Comparison of ENCODE assay signal across 11 cellular contexts in genomic region chr12:53575502-53576264, GRCh38. TPM values are rescaled to one million over a fixed set of nuclear protein-coding genes. Genes with fewer than 3 reads are reported as not detected.
A peak's percentile ranks its signal among the peaks of the same experiment; 100 is the strongest.
DNase-seq lines count a peak whose midpoint lies in the region; ATAC-seq and TF ChIP-seq lines count a peak whose summit lies in the region.
"Had no signal": no experiment of that assay in that cellular context is flagged by ENCODE, and none has a peak within 500 bp of the region (broad histone marks: within the 10 kb centered on the region; RNA-seq: fewer than 3 reads in every experiment).

No MANE protein-coding gene starts in this region.

- DNase-seq in activated T-cell treated with anti-CD3 and anti-CD28 coated beads, Interleukin-2, amount 50 U/mL, for 72 hours, result peak; percentile 12 to 16
- no peak for DNase-seq in activated T-cell treated with anti-CD3 and anti-CD28 coated beads, Interleukin-2, amount 50 U/mL, for 4 hours
- DNase-seq in SK-N-MC (ENCODE audit: low read depth, low spot score) (peak; percentile 76), fibroblast of pulmonary artery (ENCODE audit: low read depth) (peak; percentile 83), nephron progenitor cell (no peak)
- DNase-seq in stimulated activated effector memory CD8-positive, alpha-beta T cell treated with anti-CD3 and anti-CD28 coated beads, Interleukin-12 subunit alpha, Interleukin-12 subunit beta, amount 100 ng/mL, for 72 hours (ENCODE audit: low spot score in 2 of 2), result no peak
- DNase-seq in activated T-helper 1 cell treated with anti-CD3 and anti-CD28 coated beads, Interleukin-12 subunit alpha, Interleukin-12 subunit beta, Interleukin-2, Interleukin-4 antibody, amounts not matched to agents 30 ng/mL and 10 ng/mL and 1 ng/mL, durations not matched to agents 14 hours and 24 hours and 36 hours (ENCODE audit: low spot score), result no peak
- DNase-seq: NCI-H1417, testis had no signal

- no peaks in the 10 kb centered on the region for H3K27me3 Mint-ChIP-seq in activated T-cell treated with anti-CD3 and anti-CD28 coated beads, Interleukin-2, amount 50 U/mL, for 72 hours (ENCODE audit: low read depth)
- no peaks in the 10 kb centered on the region for H3K27me3 Mint-ChIP-seq in activated T-cell treated with anti-CD3 and anti-CD28 coated beads, Interleukin-2, amount 50 U/mL, for 4 hours (ENCODE audit: low read depth)
- no peaks in the 10 kb centered on the region for H3K27me3 Mint-ChIP-seq in activated T-helper 1 cell treated with anti-CD3 and anti-CD28 coated beads, Interleukin-12 subunit alpha, Interleukin-12 subunit beta, Interleukin-2, Interleukin-4 antibody, amounts not matched to agents 30 ng/mL and 10 ng/mL and 1 ng/mL, durations not matched to agents 14 hours and 24 hours and 36 hours (ENCODE audit: insufficient read depth)
- peaks cover 2% of the 10 kb centered on the region for H3K27me3 Mint-ChIP-seq in nephron progenitor cell (ENCODE audit: low read depth, poor library complexity)

- no peaks in the 10 kb centered on the region for H3K9me3 Mint-ChIP-seq in activated T-cell treated with anti-CD3 and anti-CD28 coated beads, Interleukin-2, amount 50 U/mL, for 72 hours
- no peaks in the 10 kb centered on the region for H3K9me3 Mint-ChIP-seq in activated T-cell treated with anti-CD3 and anti-CD28 coated beads, Interleukin-2, amount 50 U/mL, for 4 hours
- no peaks in the 10 kb centered on the region for H3K9me3 Mint-ChIP-seq in stimulated activated effector memory CD8-positive, alpha-beta T cell treated with anti-CD3 and anti-CD28 coated beads, Interleukin-12 subunit alpha, Interleukin-12 subunit beta, amount 100 ng/mL, for 72 hours
- H3K9me3 Mint-ChIP-seq in activated T-helper 1 cell treated with anti-CD3 and anti-CD28 coated beads, Interleukin-12 subunit alpha, Interleukin-12 subunit beta, Interleukin-2, Interleukin-4 antibody, amounts not matched to agents 30 ng/mL and 10 ng/mL and 1 ng/mL, durations not matched to agents 14 hours and 24 hours and 36 hours, result no peaks in the 10 kb centered on the region
- peaks cover 10% of the 10 kb centered on the region for H3K9me3 Mint-ChIP-seq in nephron progenitor cell

- TF ChIP-seq CTCF in fibroblast of pulmonary artery (IDR thresholded peaks at IDR 0.05; ENCODE audit: low read length, missing control alignments) (no peak), nephron progenitor cell (IDR thresholded peaks at IDR 0.05) (no peak)

- intact Hi-C loops in activated T-helper 1 cell treated with anti-CD3 and anti-CD28 coated beads, Interleukin-12 subunit alpha, Interleukin-12 subunit beta, Interleukin-2, Interleukin-4 antibody, amounts not matched to agents 30 ng/mL and 10 ng/mL and 1 ng/mL, durations not matched to agents 14 hours and 24 hours and 36 hours (cut with micrococcal nuclease), result no loop called here

- peaks cover 5% of the 10 kb centered on the region for H3K36me3 ChIP-seq in SK-N-MC (ENCODE audit: insufficient read depth, low read length)
- H3K36me3 ChIP-seq: cardiac muscle cell had no signal

- H3K9ac ChIP-seq in SK-N-MC (ENCODE audit: insufficient read length), result no peak overlapping the region

- H3K4me3 ChIP-seq in SK-N-MC, result peak overlapping the region; percentile 11
- H3K4me3 ChIP-seq in fibroblast of pulmonary artery (replicated peaks; ENCODE audit: low read depth, low read length), result no peak overlapping the region
- H3K4me3 ChIP-seq: cardiac muscle cell, testis had no signal

- peaks cover 71% of the 10 kb centered on the region for H3K4me1 Mint-ChIP-seq in activated T-cell treated with anti-CD3 and anti-CD28 coated beads, Interleukin-2, amount 50 U/mL, for 72 hours (ENCODE audit: low read depth)
- H3K4me1 Mint-ChIP-seq in activated T-cell treated with anti-CD3 and anti-CD28 coated beads, Interleukin-2, amount 50 U/mL, for 4 hours (ENCODE audit: low read depth), result peaks cover 22% of the 10 kb centered on the region
- H3K4me1 Mint-ChIP-seq in stimulated activated effector memory CD8-positive, alpha-beta T cell treated with anti-CD3 and anti-CD28 coated beads, Interleukin-12 subunit alpha, Interleukin-12 subunit beta, amount 100 ng/mL, for 72 hours, result peaks cover 57% of the 10 kb centered on the region
- peaks cover 37% of the 10 kb centered on the region for H3K4me1 Mint-ChIP-seq in activated T-helper 1 cell treated with anti-CD3 and anti-CD28 coated beads, Interleukin-12 subunit alpha, Interleukin-12 subunit beta, Interleukin-2, Interleukin-4 antibody, amounts not matched to agents 30 ng/mL and 10 ng/mL and 1 ng/mL, durations not matched to agents 14 hours and 24 hours and 36 hours (ENCODE audit: low read depth)
- peaks cover 38% of the 10 kb centered on the region for H3K4me1 Mint-ChIP-seq in nephron progenitor cell

- peak overlapping the region in 1 of 2 donors; percentile 24 for H3K4me3 Mint-ChIP-seq in activated T-cell treated with anti-CD3 and anti-CD28 coated beads, Interleukin-2, amount 50 U/mL, for 72 hours
- H3K4me3 Mint-ChIP-seq in activated T-cell treated with anti-CD3 and anti-CD28 coated beads, Interleukin-2, amount 50 U/mL, for 4 hours, result no peak overlapping the region
- H3K4me3 Mint-ChIP-seq in stimulated activated effector memory CD8-positive, alpha-beta T cell treated with anti-CD3 and anti-CD28 coated beads, Interleukin-12 subunit alpha, Interleukin-12 subunit beta, amount 100 ng/mL, for 72 hours, result no peak overlapping the region
- H3K4me3 Mint-ChIP-seq in activated T-helper 1 cell treated with anti-CD3 and anti-CD28 coated beads, Interleukin-12 subunit alpha, Interleukin-12 subunit beta, Interleukin-2, Interleukin-4 antibody, amounts not matched to agents 30 ng/mL and 10 ng/mL and 1 ng/mL, durations not matched to agents 14 hours and 24 hours and 36 hours, result no peak overlapping the region
- no peak overlapping the region for H3K4me3 Mint-ChIP-seq in nephron progenitor cell

- peaks cover 4 to 9% of the 10 kb centered on the region in 2 donors for H3K36me3 Mint-ChIP-seq in activated T-cell treated with anti-CD3 and anti-CD28 coated beads, Interleukin-2, amount 50 U/mL, for 72 hours (ENCODE audit: insufficient read depth in 2 of 2)
- peaks cover 22% of the 10 kb centered on the region for H3K36me3 Mint-ChIP-seq in activated T-cell treated with anti-CD3 and anti-CD28 coated beads, Interleukin-2, amount 50 U/mL, for 4 hours (ENCODE audit: insufficient read depth)
- peaks cover 32% of the 10 kb centered on the region for H3K36me3 Mint-ChIP-seq in stimulated activated effector memory CD8-positive, alpha-beta T cell treated with anti-CD3 and anti-CD28 coated beads, Interleukin-12 subunit alpha, Interleukin-12 subunit beta, amount 100 ng/mL, for 72 hours
- peaks cover 21% of the 10 kb centered on the region for H3K36me3 Mint-ChIP-seq in activated T-helper 1 cell treated with anti-CD3 and anti-CD28 coated beads, Interleukin-12 subunit alpha, Interleukin-12 subunit beta, Interleukin-2, Interleukin-4 antibody, amounts not matched to agents 30 ng/mL and 10 ng/mL and 1 ng/mL, durations not matched to agents 14 hours and 24 hours and 36 hours (ENCODE audit: low read depth)
- peaks cover 44% of the 10 kb centered on the region for H3K36me3 Mint-ChIP-seq in nephron progenitor cell (ENCODE audit: low read depth)

- H3K9me3 ChIP-seq in SK-N-MC (ENCODE audit: low read depth, low read length), result no peaks in the 10 kb centered on the region
- H3K9me3 ChIP-seq: testis had no signal

- H3K27ac ChIP-seq in SK-N-MC, result peak overlapping the region; percentile 89
- H3K27ac ChIP-seq: cardiac muscle cell, testis had no signal

- peak; percentile 68 to 72 for ATAC-seq in activated T-cell treated with anti-CD3 and anti-CD28 coated beads, Interleukin-2, amount 50 U/mL, for 72 hours (replicated peaks in 1 of 2)
- ATAC-seq in activated T-cell treated with anti-CD3 and anti-CD28 coated beads, Interleukin-2, amount 50 U/mL, for 4 hours, result no peak
- peak; percentile 53 for ATAC-seq in stimulated activated effector memory CD8-positive, alpha-beta T cell treated with anti-CD3 and anti-CD28 coated beads, Interleukin-12 subunit alpha, Interleukin-12 subunit beta, amount 100 ng/mL, for 72 hours
- no peak for ATAC-seq in HG02884 (IDR thresholded peaks at IDR 0.05; ENCODE audit: unreplicated experiment)

- no peak overlapping the region for H3K27ac Mint-ChIP-seq in activated T-cell treated with anti-CD3 and anti-CD28 coated beads, Interleukin-2, amount 50 U/mL, for 72 hours
- peak overlapping the region; percentile 75 for H3K27ac Mint-ChIP-seq in stimulated activated effector memory CD8-positive, alpha-beta T cell treated with anti-CD3 and anti-CD28 coated beads, Interleukin-12 subunit alpha, Interleukin-12 subunit beta, amount 100 ng/mL, for 72 hours
- H3K27ac Mint-ChIP-seq in activated T-helper 1 cell treated with anti-CD3 and anti-CD28 coated beads, Interleukin-12 subunit alpha, Interleukin-12 subunit beta, Interleukin-2, Interleukin-4 antibody, amounts not matched to agents 30 ng/mL and 10 ng/mL and 1 ng/mL, durations not matched to agents 14 hours and 24 hours and 36 hours, result no peak overlapping the region
- no peak overlapping the region for H3K27ac Mint-ChIP-seq in nephron progenitor cell

RNA-seq across cellular contexts. Expression of gene ATF7, which starts 50.5 kb away (rescaled TPM):
- total RNA-seq in activated T-cell treated with anti-CD3 and anti-CD28 coated beads, Interleukin-2, amount 50 U/mL, for 72 hours, result 10 to 100 TPM; 27.4 to 28.1 TPM
- 10 to 100 TPM; 19.2 to 23.2 (median 20.9) TPM for total RNA-seq in activated T-cell treated with anti-CD3 and anti-CD28 coated beads, Interleukin-2, amount 50 U/mL, for 4 hours
- total RNA-seq in activated T-helper 1 cell treated with anti-CD3 and anti-CD28 coated beads, Interleukin-12 subunit alpha, Interleukin-12 subunit beta, Interleukin-2, Interleukin-4 antibody, amounts not matched to agents 30 ng/mL and 10 ng/mL and 1 ng/mL, durations not matched to agents 14 hours and 24 hours and 36 hours, result 21.5 and 25.9 TPM in 2 replicates

Comparison
In these comparisons a context has a peak if more than half of its experiments do, and no peak if none do; other contexts are left out.
1. ATAC-seq: peak in activated T-cell treated with anti-CD3 and anti-CD28 coated beads, Interleukin-2, amount 50 U/mL, for 72 hours (2 of 2) and stimulated activated effector memory CD8-positive, alpha-beta T cell treated with anti-CD3 and anti-CD28 coated beads, Interleukin-12 subunit alpha, Interleukin-12 subunit beta, amount 100 ng/mL, for 72 hours (single experiment); none in activated T-cell treated with anti-CD3 and anti-CD28 coated beads, Interleukin-2, amount 50 U/mL, for 4 hours (0 of 2) and HG02884 (single experiment).
2. DNase-seq: peak in activated T-cell treated with anti-CD3 and anti-CD28 coated beads, Interleukin-2, amount 50 U/mL, for 72 hours (2 of 2), SK-N-MC (single experiment) and fibroblast of pulmonary artery (single experiment); none in activated T-cell treated with anti-CD3 and anti-CD28 coated beads, Interleukin-2, amount 50 U/mL, for 4 hours (single experiment), stimulated activated effector memory CD8-positive, alpha-beta T cell treated with anti-CD3 and anti-CD28 coated beads, Interleukin-12 subunit alpha, Interleukin-12 subunit beta, amount 100 ng/mL, for 72 hours (0 of 2), activated T-helper 1 cell treated with anti-CD3 and anti-CD28 coated beads, Interleukin-12 subunit alpha, Interleukin-12 subunit beta, Interleukin-2, Interleukin-4 antibody, amounts not matched to agents 30 ng/mL and 10 ng/mL and 1 ng/mL, durations not matched to agents 14 hours and 24 hours and 36 hours (single experiment) and nephron progenitor cell (single experiment).